Comparison of ENCODE assay signal across 10 cellular contexts in genomic region chr3:185630182-185630622, GRCh38. TPM values are rescaled to one million over a fixed set of nuclear protein-coding genes. Genes with fewer than 3 reads are reported as not detected.
DNase-seq lines count a peak whose midpoint lies in the region; TF ChIP-seq lines count a peak whose summit lies in the region.
"Had no signal": no experiment of that assay in that cellular context is flagged by ENCODE, and none has a peak within 500 bp of the region (broad histone marks: within the 10 kb centered on the region; RNA-seq: fewer than 3 reads in every experiment).

No MANE protein-coding gene starts in this region.

- H3K4me1 ChIP-seq in fibroblast of lung (ENCODE audit: control insufficient read depth, extremely low read depth, insufficient read depth, low read length), result peaks cover 7% of the 10 kb centered on the region
- H3K4me1 ChIP-seq in effector memory CD4-positive, alpha-beta T cell (ENCODE audit: control insufficient read depth, insufficient read depth, low read length, poor library complexity, severe bottlenecking), result no peaks in the 10 kb centered on the region

- H3K79me2 ChIP-seq in fibroblast of lung (ENCODE audit: control insufficient read depth, insufficient read depth, low read length), result no peaks in the 10 kb centered on the region

- CTCF ChIA-PET in RWPE1 (lab: Yijun Ruan, JAX), result interaction anchor here (0.8 to 1.2 kb wide), 2 partner anchors 12 to 99 kb away, joined by 3 to 5 read pairs; no protein-coding TSS in a partner anchor

- H3K4me1 Mint-ChIP-seq in nephron progenitor cell, result peaks cover 4% of the 10 kb centered on the region

- H3K4me3 Mint-ChIP-seq in nephron progenitor cell, result no peak overlapping the region

- POLR2A ChIA-PET in RWPE1 (lab: Yijun Ruan, JAX; ENCODE audit: low non-redundant PET), result no interaction called here

- no peaks in the 10 kb centered on the region for H4K20me1 ChIP-seq in fibroblast of lung (ENCODE audit: control insufficient read depth, extremely low read depth, insufficient read depth, low read length)

- H3K4me2 ChIP-seq in fibroblast of lung (ENCODE audit: extremely low read depth, insufficient read depth, low read length), result no peak overlapping the region

- H3K27me3 ChIP-seq in fibroblast of lung (ENCODE audit: control insufficient read depth, insufficient read depth, low read length), result no peaks in the 10 kb centered on the region
- H3K27me3 ChIP-seq in effector memory CD4-positive, alpha-beta T cell (replicated peaks; ENCODE audit: control insufficient read depth, insufficient read depth, low read length, poor library complexity, severe bottlenecking), result no peaks in the 10 kb centered on the region

- DNase-seq in AG20443 (ENCODE audit: low spot score) (peak; percentile 32), RWPE1 (ENCODE audit: low spot score) (no peak), fibroblast of lung (ENCODE audit: low read depth in 2 of 2) (peak; percentile 51 to 56), nephron progenitor cell (no peak), activated gamma-delta T cell treated with Interleukin-2 at 50 U/mL for 16 hours (no peak), SKM-1 treated with dmso at 0.1 percent for 144 hours (lab: John Stamatoyannopoulos, UW; ENCODE audit: unreplicated experiment) (no peak)
- no peak for DNase-seq in effector memory CD4-positive, alpha-beta T cell
- no peak for DNase-seq in stimulated activated CD4-positive, alpha-beta T cell treated with anti-CD3 and anti-CD28 coated beads, Interleukin-2, amount 100 ng/mL, for 48 hours
- DNase-seq: DMS79 treated with DMSO at 0.1 percent for 48 hours, NCI-H1092 had no signal

- no peaks in the 10 kb centered on the region for H3K27me3 Mint-ChIP-seq in nephron progenitor cell (ENCODE audit: low read depth, poor library complexity)

- no peak overlapping the region for H3K4me3 ChIP-seq in fibroblast of lung (replicated peaks in 1 of 4; ENCODE audit: control extremely low read depth in 1 of 4, insufficient read depth in 1 of 4, low read depth in 3 of 4, low read length in 4 of 4)
- H3K4me3 ChIP-seq in effector memory CD4-positive, alpha-beta T cell (ENCODE audit: insufficient read depth, low read depth, low read length, poor library complexity, severe bottlenecking), result no peak overlapping the region

- no peaks in the 10 kb centered on the region for H3K9me3 Mint-ChIP-seq in nephron progenitor cell

- H3K36me3 ChIP-seq in fibroblast of lung (ENCODE audit: control insufficient read depth, insufficient read depth, low read length), result no peaks in the 10 kb centered on the region
- peaks cover 34% of the 10 kb centered on the region for H3K36me3 ChIP-seq in effector memory CD4-positive, alpha-beta T cell (ENCODE audit: control insufficient read depth, insufficient read depth, low read length)

- no peak overlapping the region for H3K9ac ChIP-seq in fibroblast of lung (ENCODE audit: insufficient read depth, low read length)

- no peaks in the 10 kb centered on the region for H3K9me3 ChIP-seq in fibroblast of lung (ENCODE audit: control insufficient read depth, insufficient read depth, low read depth, low read length)
- H3K9me3 ChIP-seq in effector memory CD4-positive, alpha-beta T cell (ENCODE audit: control insufficient read depth, low read length), result no peaks in the 10 kb centered on the region

- TF ChIP-seq CTCF in RWPE1 (conservative IDR thresholded peaks at IDR 0.05; ENCODE audit: low read depth) (no peak), fibroblast of lung (conservative IDR thresholded peaks at IDR 0.05 in 1 of 2, IDR thresholded peaks at IDR 0.05 in 1 of 2; ENCODE audit: low read depth in 1 of 2, low read length in 2 of 2) (no peak), nephron progenitor cell (IDR thresholded peaks at IDR 0.05) (no peak)

- H2AFZ ChIP-seq in fibroblast of lung (ENCODE audit: low read length), result no peak overlapping the region

- H3K36me3 Mint-ChIP-seq in nephron progenitor cell (ENCODE audit: low read depth), result peaks cover 41% of the 10 kb centered on the region

- peak overlapping the region; percentile 92 for H3K27ac Mint-ChIP-seq in nephron progenitor cell

- H3K27ac ChIP-seq in RWPE1 (peak overlapping the region; percentile 58; the same call in 1 of the 2 replicates), fibroblast of lung (ENCODE audit: insufficient read depth, low read length) (peak overlapping the region; percentile 33)
- H3K27ac ChIP-seq in effector memory CD4-positive, alpha-beta T cell (ENCODE audit: insufficient read depth, low read length, poor library complexity, severe bottlenecking), result no peak overlapping the region

RNA-seq across cellular contexts. Expression of gene SENP2, which starts 44.1 kb away (rescaled TPM):
- total RNA-seq in fibroblast of lung, result 23.6 and 26.9 TPM in 2 replicates
- 17.7 and 19.6 TPM in 2 replicates for polyA plus RNA-seq in fibroblast of lung
- polyA plus RNA-seq in fibroblast of lung (2012), result 17.1 and 20.7 TPM in 2 replicates
- polyA minus RNA-seq in fibroblast of lung (ENCODE audit: low replicate concordance), result 0.43 and 3.0 TPM in 2 replicates

Comparison
In these comparisons a context has a peak if more than half of its experiments do, and no peak if none do; other contexts are left out.
1. DNase-seq: peak in AG20443 (single experiment) and fibroblast of lung (2 of 2); none in RWPE1 (single experiment), nephron progenitor cell (single experiment), activated gamma-delta T cell treated with Interleukin-2 at 50 U/mL for 16 hours (single experiment), effector memory CD4-positive, alpha-beta T cell (0 of 3), SKM-1 treated with dmso at 0.1 percent for 144 hours (single experiment) and stimulated activated CD4-positive, alpha-beta T cell treated with anti-CD3 and anti-CD28 coated beads, Interleukin-2, amount 100 ng/mL, for 48 hours (0 of 2).